Comparison of ENCODE assay signal across 12 cellular contexts in the genomic region with DNA sequence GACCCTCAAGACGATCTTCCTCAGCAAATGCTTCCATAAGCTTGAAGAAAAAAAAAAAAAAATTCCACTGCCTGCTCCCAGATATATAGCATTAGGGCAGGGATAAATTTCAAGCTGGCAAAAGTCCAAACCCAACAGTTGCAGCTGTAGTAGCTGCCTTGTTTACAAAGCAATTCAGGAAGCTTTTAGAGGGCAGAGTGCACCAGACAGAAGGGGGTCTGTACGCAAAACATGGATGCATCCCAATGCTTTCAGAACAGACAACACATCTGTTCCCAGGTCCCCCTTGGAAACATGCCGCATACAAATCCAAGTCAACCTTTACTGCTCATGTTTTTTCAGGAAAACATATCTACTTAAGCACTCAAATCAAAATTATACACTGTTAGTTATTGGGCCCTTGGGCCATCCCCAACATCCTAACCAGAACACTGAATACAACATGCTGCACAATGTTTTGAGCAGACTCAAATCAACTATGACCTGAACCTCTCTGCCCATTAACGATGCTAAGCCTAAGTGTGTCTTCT.
DNase-seq lines count a peak whose midpoint lies in the region; ATAC-seq, FAIRE-seq and TF ChIP-seq lines count a peak whose summit lies in the region.
"Had no signal": no experiment of that assay in that cellular context is flagged by ENCODE, and none has a peak within 500 bp of the region (broad histone marks: within the 10 kb centered on the region; RNA-seq: fewer than 3 reads in every experiment).

No MANE protein-coding gene starts in this region.

- peaks cover 31% of the 10 kb centered on the region for H3K4me1 Mint-ChIP-seq in WTC11
- no peaks in the 10 kb centered on the region for H3K4me1 Mint-ChIP-seq in activated CD8-positive, alpha-beta T cell treated with anti-CD3 and anti-CD28 coated beads for 36 hours (ENCODE audit: low read depth)

- CTCF ChIA-PET in WTC11 (lab: Charles Lee) = no interaction called here
- CTCF ChIA-PET in activated CD8-positive, alpha-beta T cell treated with anti-CD3 and anti-CD28 coated beads for 36 hours (lab: Charles Lee) = no interaction called here

- peaks cover 10% of the 10 kb centered on the region for H3K27me3 Mint-ChIP-seq in WTC11 (ENCODE audit: low read depth)
- no peaks in the 10 kb centered on the region for H3K27me3 Mint-ChIP-seq in activated CD8-positive, alpha-beta T cell treated with anti-CD3 and anti-CD28 coated beads for 36 hours

- intact Hi-C loops in activated CD8-positive, alpha-beta T cell treated with anti-CD3 and anti-CD28 coated beads for 36 hours (cut with micrococcal nuclease) = no loop called here

- no peak overlapping the region for H3K4me3 Mint-ChIP-seq in WTC11
- H3K4me3 Mint-ChIP-seq in activated CD8-positive, alpha-beta T cell treated with anti-CD3 and anti-CD28 coated beads for 36 hours = no peak overlapping the region

- H3K27me3 ChIP-seq in small intestine (ENCODE audit: control insufficient read depth in 2 of 2, insufficient read depth in 2 of 2, low read length in 2 of 2) = no peaks in the 10 kb centered on the region
- H3K27me3 ChIP-seq: brain microvascular endothelial cell, foreskin keratinocyte had no signal

- H3K9me3 Mint-ChIP-seq in WTC11 = no peaks in the 10 kb centered on the region
- no peaks in the 10 kb centered on the region for H3K9me3 Mint-ChIP-seq in activated CD8-positive, alpha-beta T cell treated with anti-CD3 and anti-CD28 coated beads for 36 hours

- peak; percentile 21 for DNase-seq in HuH-7 (ENCODE audit: low spot score)
- peak; percentile 90 for DNase-seq in NCI-H2227 (lab: John Stamatoyannopoulos, UW; ENCODE audit: unreplicated experiment)
- DNase-seq in dermis microvascular lymphatic vessel endothelial cell (ENCODE audit: low read depth in 2 of 2) = peak; percentile 42 to 72
- peak; percentile 47 for DNase-seq in small intestine
- no peak for DNase-seq in SIG-M5 treated with dmso at 0.1 percent for 504 hours (lab: John Stamatoyannopoulos, UW; ENCODE audit: unreplicated experiment)
- no peak for DNase-seq in WTC11 (ENCODE audit: low spot score)
- DNase-seq in activated CD8-positive, alpha-beta T cell treated with anti-CD3 and anti-CD28 coated beads for 36 hours = no peak
- DNase-seq in erythroblast (lab: John Stamatoyannopoulos, UW) = no peak
- DNase-seq: brain microvascular endothelial cell, foreskin keratinocyte, T-helper 1 cell had no signal

- ATAC-seq in WTC11 = no peak
- ATAC-seq in activated CD8-positive, alpha-beta T cell treated with anti-CD3 and anti-CD28 coated beads for 36 hours = no peak
- ATAC-seq: foreskin keratinocyte, mucosa of descending colon had no signal

- POLR2A ChIA-PET in WTC11 (lab: Charles Lee) = interaction anchor here (0.7 kb wide), 1 partner anchor 14 kb away, joined by 4 read pairs; no protein-coding TSS in a partner anchor
- POLR2A ChIA-PET in activated CD8-positive, alpha-beta T cell treated with anti-CD3 and anti-CD28 coated beads for 36 hours (lab: Charles Lee) = no interaction called here

- no peak for TF ChIP-seq CTCF in WTC11 (IDR thresholded peaks at IDR 0.05)
- TF ChIP-seq CTCF in activated CD8-positive, alpha-beta T cell treated with anti-CD3 and anti-CD28 coated beads for 36 hours (IDR thresholded peaks at IDR 0.05) = no peak

- TF ChIP-seq POLR2A in erythroblast (IDR thresholded peaks at IDR 0.05; ENCODE audit: low read length) = no peak

- 20 to 36% (median 35%) methylated on average over 4 of the region's 4 CpGs for WGBS in small intestine, 3 donors

- no peaks in the 10 kb centered on the region for H3K36me3 Mint-ChIP-seq in WTC11
- H3K36me3 Mint-ChIP-seq in activated CD8-positive, alpha-beta T cell treated with anti-CD3 and anti-CD28 coated beads for 36 hours (ENCODE audit: low read depth) = no peaks in the 10 kb centered on the region

- FAIRE-seq in small intestine (lab: Jason Lieb, UNC) = no peak

- H3K4me1 ChIP-seq in small intestine (ENCODE audit: control insufficient read depth in 2 of 2, insufficient read depth in 1 of 2, low read depth in 1 of 2, low read length in 1 of 2) = peaks cover 0 to 6% of the 10 kb centered on the region in 2 donors
- H3K4me1 ChIP-seq: foreskin keratinocyte had no signal

- H3K4me3 ChIP-seq in small intestine (ENCODE audit: low read depth in 1 of 2, low read length in 2 of 2) = no peak overlapping the region
- H3K4me3 ChIP-seq: mucosa of descending colon had no signal

- H3K27ac Mint-ChIP-seq in WTC11 = no peak overlapping the region
- H3K27ac Mint-ChIP-seq in activated CD8-positive, alpha-beta T cell treated with anti-CD3 and anti-CD28 coated beads for 36 hours = no peak overlapping the region

- no peaks in the 10 kb centered on the region for H3K9me3 ChIP-seq in small intestine (ENCODE audit: control insufficient read depth, low read depth)
- H3K9me3 ChIP-seq: mucosa of descending colon had no signal

- no peak overlapping the region for H3K27ac ChIP-seq in small intestine (ENCODE audit: low read depth in 1 of 2, low read length in 1 of 2)
- H3K27ac ChIP-seq: brain microvascular endothelial cell, foreskin keratinocyte had no signal

- H3K36me3 ChIP-seq in small intestine (ENCODE audit: control insufficient read depth in 2 of 2, insufficient read depth in 2 of 2, low read length in 2 of 2) = no peaks in the 10 kb centered on the region
- H3K36me3 ChIP-seq: brain microvascular endothelial cell had no signal

TF ChIP-seq in WTC11, 78 proteins besides CTCF, POLR2A, EP300 and RAD21:
- TF ChIP-seq, protein P1, sequence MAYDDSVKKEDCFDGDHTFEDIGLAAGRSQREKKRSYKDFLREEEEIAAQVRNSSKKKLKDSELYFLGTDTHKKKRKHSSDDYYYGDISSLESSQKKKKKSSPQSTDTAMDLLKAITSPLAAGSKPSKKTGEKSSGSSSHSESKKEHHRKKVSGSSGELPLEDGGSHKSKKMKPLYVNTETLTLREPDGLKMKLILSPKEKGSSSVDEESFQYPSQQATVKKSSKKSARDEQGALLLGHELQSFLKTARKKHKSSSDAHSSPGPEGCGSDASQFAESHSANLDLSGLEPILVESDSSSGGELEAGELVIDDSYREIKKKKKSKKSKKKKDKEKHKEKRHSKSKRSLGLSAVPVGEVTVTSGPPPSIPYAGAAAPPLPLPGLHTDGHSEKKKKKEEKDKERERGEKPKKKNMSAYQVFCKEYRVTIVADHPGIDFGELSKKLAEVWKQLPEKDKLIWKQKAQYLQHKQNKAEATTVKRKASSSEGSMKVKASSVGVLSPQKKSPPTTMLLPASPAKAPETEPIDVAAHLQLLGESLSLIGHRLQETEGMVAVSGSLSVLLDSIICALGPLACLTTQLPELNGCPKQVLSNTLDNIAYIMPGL (CRISPR knock-in tag; IDR thresholded peaks at IDR 0.05) = no peak
- TF ChIP-seq EMX1 (CRISPR knock-in tag; IDR thresholded peaks at IDR 0.05) (no peak), SOX15 (CRISPR knock-in tag; IDR thresholded peaks at IDR 0.05) (no peak)

Comparison
In these comparisons a context has a peak if more than half of its experiments do, and no peak if none do; other contexts are left out.
1. DNase-seq: peak in HuH-7 (single experiment), NCI-H2227 (single experiment), dermis microvascular lymphatic vessel endothelial cell (2 of 2) and small intestine (single experiment); none in SIG-M5 treated with dmso at 0.1 percent for 504 hours (single experiment), WTC11 (single experiment), activated CD8-positive, alpha-beta T cell treated with anti-CD3 and anti-CD28 coated beads for 36 hours (single experiment) and erythroblast (0 of 2).